20 cellular contexts compared by ENCODE assay signal in genomic region chr15:53212785-53213184, GRCh38.
"Had no signal": no experiment of that assay in that cellular context is flagged by ENCODE, and none has a peak within 500 bp of the region (broad histone marks: within the 10 kb centered on the region; RNA-seq: fewer than 3 reads in every experiment).

No MANE protein-coding gene starts in this region.

- H3K36me3 ChIP-seq: colonic mucosa, esophagus muscularis mucosa, gastroesophageal sphincter, heart right ventricle, left ventricle myocardium inferior, lower lobe of right lung had no signal

- H3K9me3 ChIP-seq: colonic mucosa, esophagus muscularis mucosa, gastroesophageal sphincter, heart right ventricle, left ventricle myocardium inferior, lower lobe of right lung, mucosa of descending colon had no signal

- H3K4me3 ChIP-seq: colonic mucosa, dorsolateral prefrontal cortex, esophagus muscularis mucosa, gastroesophageal sphincter, heart right ventricle, left ventricle myocardium inferior, lower lobe of right lung, mucosa of descending colon had no signal

- H3K27ac ChIP-seq: colonic mucosa, dorsolateral prefrontal cortex, esophagus muscularis mucosa, foreskin keratinocyte, gastroesophageal sphincter, heart right ventricle, left ventricle myocardium inferior, lower lobe of right lung had no signal

- FAIRE-seq: endothelial cell of umbilical vein, frontal cortex, islet of Langerhans, keratinocyte had no signal

- H3K27me3 ChIP-seq: colonic mucosa, esophagus muscularis mucosa, foreskin keratinocyte had no signal

- ATAC-seq: foreskin keratinocyte, gastroesophageal sphincter, heart right ventricle, left cardiac atrium, lower lobe of right lung, mucosa of descending colon had no signal

- DNase-seq: colonic mucosa; dermis blood vessel endothelial cell; dorsolateral prefrontal cortex; effector CD4-positive, alpha-beta T cell; effector memory CD4-positive, alpha-beta T cell; foreskin keratinocyte; heart right ventricle; hippocampal formation; left cardiac atrium; left ventricle myocardium inferior; lower lobe of right lung; mesenchymal stem cell; mucosa of descending colon; naive B cell had no signal

- H3K4me1 ChIP-seq: colonic mucosa, esophagus muscularis mucosa, foreskin keratinocyte, gastroesophageal sphincter, heart right ventricle, left ventricle myocardium inferior, lower lobe of right lung had no signal
